Comparison of ENCODE assay signal across 1 cellular context in the genomic region with DNA sequence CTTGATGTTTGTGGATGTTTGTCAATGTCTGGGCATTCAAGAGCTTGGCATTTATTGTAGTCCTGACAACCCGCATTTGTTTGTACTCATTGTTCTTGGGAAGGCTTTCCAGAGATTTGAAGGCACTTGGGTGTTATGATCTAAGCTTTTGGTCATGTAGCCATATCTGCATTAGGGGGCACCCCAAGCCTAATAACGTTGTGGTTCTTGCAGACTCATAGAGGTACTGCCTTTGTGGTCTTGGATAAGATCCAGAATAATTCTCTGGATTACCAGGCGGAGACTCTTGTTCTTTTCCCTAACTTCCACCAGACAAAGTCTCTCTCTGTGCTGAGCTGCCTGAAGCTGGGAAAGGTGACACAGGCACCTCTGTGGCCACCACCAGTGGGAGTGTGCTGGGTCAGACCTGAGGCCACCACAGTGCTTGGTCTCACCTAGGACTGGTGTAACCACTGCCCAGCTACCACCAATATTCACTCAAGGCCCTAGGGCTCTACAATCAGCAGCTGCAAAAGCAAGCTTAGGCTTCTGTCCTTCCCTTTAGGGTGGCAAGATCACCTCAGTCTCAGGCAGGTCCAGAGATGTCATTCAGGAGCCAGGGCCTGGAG.
TF ChIP-seq lines count a peak whose summit lies in the region.

No MANE protein-coding gene starts in this region.

TF ChIP-seq in SK-N-SH treated with all-trans-retinoic acid at 6 μM for 48 hours, 23 proteins besides CTCF, POLR2A, EP300 and RAD21 (continued from another document):
- TF ChIP-seq, protein P1, sequence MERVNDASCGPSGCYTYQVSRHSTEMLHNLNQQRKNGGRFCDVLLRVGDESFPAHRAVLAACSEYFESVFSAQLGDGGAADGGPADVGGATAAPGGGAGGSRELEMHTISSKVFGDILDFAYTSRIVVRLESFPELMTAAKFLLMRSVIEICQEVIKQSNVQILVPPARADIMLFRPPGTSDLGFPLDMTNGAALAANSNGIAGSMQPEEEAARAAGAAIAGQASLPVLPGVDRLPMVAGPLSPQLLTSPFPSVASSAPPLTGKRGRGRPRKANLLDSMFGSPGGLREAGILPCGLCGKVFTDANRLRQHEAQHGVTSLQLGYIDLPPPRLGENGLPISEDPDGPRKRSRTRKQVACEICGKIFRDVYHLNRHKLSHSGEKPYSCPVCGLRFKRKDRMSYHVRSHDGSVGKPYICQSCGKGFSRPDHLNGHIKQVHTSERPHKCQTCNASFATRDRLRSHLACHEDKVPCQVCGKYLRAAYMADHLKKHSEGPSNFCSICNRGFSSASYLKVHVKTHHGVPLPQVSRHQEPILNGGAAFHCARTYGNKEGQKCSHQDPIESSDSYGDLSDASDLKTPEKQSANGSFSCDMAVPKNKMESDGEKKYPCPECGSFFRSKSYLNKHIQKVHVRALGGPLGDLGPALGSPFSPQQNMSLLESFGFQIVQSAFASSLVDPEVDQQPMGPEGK (CRISPR knock-in tag; IDR thresholded peaks at IDR 0.05; ENCODE audit: borderline replicate concordance) = no peak
- no peak for TF ChIP-seq RARB (CRISPR knock-in tag; IDR thresholded peaks at IDR 0.05)
